In the genomic region with DNA sequence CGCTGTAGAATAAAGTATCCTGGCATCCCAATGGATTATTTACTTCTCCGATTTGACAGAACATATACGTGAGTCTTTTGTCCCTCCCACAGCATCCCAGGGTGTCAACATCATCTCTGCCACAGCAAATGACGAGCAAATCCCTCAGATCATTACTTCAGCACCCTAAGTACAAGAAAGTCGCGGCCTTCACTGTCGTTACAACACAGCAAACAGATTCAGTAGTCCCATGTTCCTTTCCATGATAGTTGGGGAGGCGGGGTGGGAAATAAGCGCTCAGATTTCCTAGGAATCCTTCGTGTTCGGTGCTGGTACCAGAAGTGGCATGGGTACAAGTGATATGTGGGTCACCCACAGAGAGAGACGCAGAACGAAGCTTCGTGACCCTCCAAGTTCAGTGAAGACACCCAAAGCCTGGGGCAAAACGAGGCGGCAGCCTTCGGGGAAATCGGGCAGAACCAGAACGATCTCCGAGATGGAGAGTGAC, we compare ENCODE assay signal across 8 cellular contexts. TPM values are rescaled to one million over a fixed set of nuclear protein-coding genes. Genes with fewer than 3 reads are reported as not detected.
A peak's percentile ranks its signal among the peaks of the same experiment; 100 is the strongest.
DNase-seq lines count a peak whose midpoint lies in the region; ATAC-seq and TF ChIP-seq lines count a peak whose summit lies in the region.

No MANE protein-coding gene starts in this region.

- H3K27me3 ChIP-seq in muscle layer of colon (ENCODE audit: control insufficient read depth in 1 of 2, insufficient read depth in 2 of 2, low read length in 2 of 2) (no peaks in the 10 kb centered on the region), upper lobe of right lung (no peaks in the 10 kb centered on the region)

- H3K27ac Mint-ChIP-seq in activated CD4-positive, alpha-beta T cell treated with anti-CD3 and anti-CD28 coated beads, Interleukin-2, amount 10 ng/mL, durations not matched to agents 24 days and 14 days = peak overlapping the region; percentile 94

- ATAC-seq in upper lobe of right lung = peak; percentile 3

- H3K27ac ChIP-seq in muscle layer of colon (ENCODE audit: low read depth, low read length) (peak overlapping the region; percentile 90), upper lobe of right lung (peak overlapping the region; percentile 81)

- no peaks in the 10 kb centered on the region for H3K36me3 Mint-ChIP-seq in activated CD4-positive, alpha-beta T cell treated with anti-CD3 and anti-CD28 coated beads, Interleukin-2, amount 10 ng/mL, durations not matched to agents 24 days and 14 days (ENCODE audit: low read depth)

- no peak for TF ChIP-seq POLR2A in erythroblast (IDR thresholded peaks at IDR 0.05; ENCODE audit: low read length)

- TF ChIP-seq CTCF in upper lobe of right lung (IDR thresholded peaks at IDR 0.05) = no peak

- H3K27me3 Mint-ChIP-seq in activated CD4-positive, alpha-beta T cell treated with anti-CD3 and anti-CD28 coated beads, Interleukin-2, amount 10 ng/mL, durations not matched to agents 24 days and 14 days = no peaks in the 10 kb centered on the region

- H3K4me3 Mint-ChIP-seq in activated CD4-positive, alpha-beta T cell treated with anti-CD3 and anti-CD28 coated beads, Interleukin-2, amount 10 ng/mL, durations not matched to agents 24 days and 14 days = peak overlapping the region; percentile 99

- H3K9me3 Mint-ChIP-seq in activated CD4-positive, alpha-beta T cell treated with anti-CD3 and anti-CD28 coated beads, Interleukin-2, amount 10 ng/mL, durations not matched to agents 24 days and 14 days = no peaks in the 10 kb centered on the region

- peaks cover 8% of the 10 kb centered on the region for H3K4me1 ChIP-seq in muscle layer of colon (ENCODE audit: insufficient read depth, low read length)
- H3K4me1 ChIP-seq in upper lobe of right lung = peaks cover 11% of the 10 kb centered on the region

- peaks cover 32% of the 10 kb centered on the region for H3K4me1 Mint-ChIP-seq in activated CD4-positive, alpha-beta T cell treated with anti-CD3 and anti-CD28 coated beads, Interleukin-2, amount 10 ng/mL, durations not matched to agents 24 days and 14 days

- intact Hi-C loops in activated CD4-positive, alpha-beta T cell treated with anti-CD3 and anti-CD28 coated beads, Interleukin-2, amount 10 ng/mL, durations not matched to agents 24 days and 14 days (cut with micrococcal nuclease) = loop anchor here (10.0 kb wide), 4 partner anchors 125 to 645 kb away; a partner anchor contains a TSS
- intact Hi-C loops in upper lobe of right lung (cut with DNase I) = loop anchor here (10.0 kb wide), 1 partner anchor 215 kb away; no protein-coding TSS in a partner anchor

- no peaks in the 10 kb centered on the region for H3K36me3 ChIP-seq in muscle layer of colon (ENCODE audit: insufficient read depth, low read length)
- H3K36me3 ChIP-seq in upper lobe of right lung = no peaks in the 10 kb centered on the region

- H3K4me3 ChIP-seq in muscle layer of colon (ENCODE audit: low read depth in 1 of 2, low read length in 2 of 2) (peak overlapping the region; percentile 85 to 89), upper lobe of right lung (peak overlapping the region; percentile 95)

- H3K9ac ChIP-seq in muscle layer of colon (ENCODE audit: low read length) = peak overlapping the region; percentile 87

- DNase-seq in NCI-H1417 (lab: John Stamatoyannopoulos, UW) (peak; percentile 9 to 61 (median 51)), NCI-H1417 treated with DMSO at 0.1 percent for 48 hours (lab: John Stamatoyannopoulos, UW) (no peak), M059J (ENCODE audit: low read depth) (peak; percentile 58), erythroblast (lab: John Stamatoyannopoulos, UW) (peak; percentile 52 to 66), upper lobe of right lung (no peak), NK-92 (lab: John Stamatoyannopoulos, UW; ENCODE audit: unreplicated experiment) (no peak)
- peak; percentile 79 for DNase-seq in activated CD4-positive, alpha-beta T cell treated with anti-CD3 and anti-CD28 coated beads, Interleukin-2, amount 10 ng/mL, durations not matched to agents 24 days and 14 days

- H3K9me3 ChIP-seq in muscle layer of colon (ENCODE audit: low read length) (no peaks in the 10 kb centered on the region), upper lobe of right lung (no peaks in the 10 kb centered on the region)

RNA-seq across cellular contexts. Expression of a gene that starts 0.7 kb away (rescaled TPM):
- total RNA-seq in M059J (2014; rRNA removed; shearing (Covaris generic)) = 8.2 and 9.9 TPM in 2 replicates
- 10.2 and 11.3 TPM in 2 replicates for total RNA-seq in activated CD4-positive, alpha-beta T cell treated with anti-CD3 and anti-CD28 coated beads, Interleukin-2, amount 10 ng/mL, durations not matched to agents 24 days and 14 days
- 19.1 TPM for total RNA-seq in upper lobe of right lung

Comparison
In these comparisons a context has a peak if more than half of its experiments do, and no peak if none do; other contexts are left out.
1. DNase-seq: peak in NCI-H1417 (3 of 3), M059J (single experiment), activated CD4-positive, alpha-beta T cell treated with anti-CD3 and anti-CD28 coated beads, Interleukin-2, amount 10 ng/mL, durations not matched to agents 24 days and 14 days (single experiment) and erythroblast (2 of 2); none in NCI-H1417 treated with DMSO at 0.1 percent for 48 hours (single experiment), upper lobe of right lung (single experiment) and NK-92 (single experiment).